1 cellular context compared by ENCODE assay signal in genomic region chr11:71998649-71999310, GRCh38.
TF ChIP-seq lines count a peak whose summit lies in the region.

Gene IL18BP, plus strand, starts transcription at chr11:71998909. Its CDS starts 1,076 bp downstream, at chr11:71999985.

TF ChIP-seq in GM23338, 12 proteins besides CTCF, POLR2A, EP300 and RAD21 (continued from another document):
- TF ChIP-seq ZNF462 (CRISPR knock-in tag; IDR thresholded peaks at IDR 0.05) (no peak), ZNF331 (CRISPR knock-in tag; IDR thresholded peaks at IDR 0.05; ENCODE audit: low read depth) (no peak)
